ENCODE assay signal across 24 cellular contexts in genomic region chr14:95884377-95884776, GRCh38. TPM values are rescaled to one million over a fixed set of nuclear protein-coding genes. Genes with fewer than 3 reads are reported as not detected.
"Had no signal": no experiment of that assay in that cellular context is flagged by ENCODE, and none has a peak within 500 bp of the region (broad histone marks: within the 10 kb centered on the region; RNA-seq: fewer than 3 reads in every experiment).

No MANE protein-coding gene starts in this region.

- H3K27ac Mint-ChIP-seq: effector memory CD8-positive, alpha-beta T cell; naive thymus-derived CD8-positive, alpha-beta T cell; nephron progenitor cell; stimulated activated naive B cell treated with anti-CD40 and anti-IgM and Interleukin-4, amounts not matched to agents 10 μg/mL and 1 μg/mL and 100 μg/mL, for 72 hours; stimulated activated naive CD8-positive, alpha-beta T cell treated with anti-CD3 and anti-CD28 coated beads, Interleukin-15, Interleukin-2, amounts not matched to agents 100 ng/mL and 50 ng/mL, for 24 hours had no signal

- H3K4me1 ChIP-seq: psoas muscle, spleen, transverse colon, upper lobe of right lung, uterus had no signal

- H3K4me3 ChIP-seq: psoas muscle, skin epidermis, spleen, transverse colon, upper lobe of right lung, uterus had no signal

- H3K36me3 ChIP-seq: spleen, transverse colon, upper lobe of right lung, uterus had no signal

- H3K27ac ChIP-seq: psoas muscle, skin epidermis, spleen, transverse colon, upper lobe of right lung, uterus had no signal

- ATAC-seq: effector memory CD8-positive, alpha-beta T cell; left lobe of liver; naive thymus-derived CD8-positive, alpha-beta T cell; psoas muscle; right cardiac atrium; stimulated activated naive B cell treated with anti-CD40 and anti-IgM and Interleukin-4, amounts not matched to agents 10 μg/mL and 1 μg/mL and 100 μg/mL, for 72 hours had no signal

- H3K4me1 Mint-ChIP-seq: naive thymus-derived CD8-positive, alpha-beta T cell had no signal

- H3K9me3 ChIP-seq: psoas muscle, spleen, transverse colon, upper lobe of right lung, uterus had no signal

- H3K27me3 ChIP-seq: uterus had no signal

- H3K4me3 Mint-ChIP-seq: effector memory CD8-positive, alpha-beta T cell; naive thymus-derived CD8-positive, alpha-beta T cell; nephron progenitor cell; stimulated activated naive B cell treated with anti-CD40 and anti-IgM and Interleukin-4, amounts not matched to agents 10 μg/mL and 1 μg/mL and 100 μg/mL, for 72 hours; stimulated activated naive CD8-positive, alpha-beta T cell treated with anti-CD3 and anti-CD28 coated beads, Interleukin-15, Interleukin-2, amounts not matched to agents 100 ng/mL and 50 ng/mL, for 24 hours had no signal

- DNase-seq: cortex of kidney; effector memory CD8-positive, alpha-beta T cell; kidney; mesenchymal stem cell; midbrain; naive thymus-derived CD8-positive, alpha-beta T cell; nephron progenitor cell; nucleus accumbens; posterior cingulate gyrus; psoas muscle; right cardiac atrium; spleen; stimulated activated CD4-positive, alpha-beta T cell treated with anti-CD3 and anti-CD28 coated beads, Interleukin-4, amount 100 ng/mL, for 4 hours; stimulated activated naive B cell treated with anti-CD40 and anti-IgM and Interleukin-4, amounts not matched to agents 10 μg/mL and 1 μg/mL and 100 μg/mL, for 72 hours; transverse colon; upper lobe of right lung; uterus had no signal

- H3K9me3 Mint-ChIP-seq: effector memory CD8-positive, alpha-beta T cell; nephron progenitor cell; stimulated activated naive B cell treated with anti-CD40 and anti-IgM and Interleukin-4, amounts not matched to agents 10 μg/mL and 1 μg/mL and 100 μg/mL, for 72 hours; stimulated activated naive CD8-positive, alpha-beta T cell treated with anti-CD3 and anti-CD28 coated beads, Interleukin-15, Interleukin-2, amounts not matched to agents 100 ng/mL and 50 ng/mL, for 24 hours had no signal

- H3K36me3 Mint-ChIP-seq: naive thymus-derived CD8-positive, alpha-beta T cell had no signal

RNA-seq across cellular contexts. Expression of gene TUNAR, which starts 7.7 kb away (rescaled TPM):
- total RNA-seq: dermis microvascular lymphatic vessel endothelial cell; fibroblast of villous mesenchyme; left lobe of liver; lung microvascular endothelial cell; myocyte; naive thymus-derived CD8-positive, alpha-beta T cell; psoas muscle; right cardiac atrium; transverse colon; upper lobe of right lung had no signal
- polyA plus RNA-seq: naive thymus-derived CD8-positive, alpha-beta T cell; right cardiac atrium had no signal
